In genomic region chr16:27595993-27596392, GRCh38 we compare ENCODE assay signal across 17 cellular contexts. TPM values are rescaled to one million over a fixed set of nuclear protein-coding genes. Genes with fewer than 3 reads are reported as not detected.
A peak's percentile ranks its signal among the peaks of the same experiment; 100 is the strongest.
DNase-seq lines count a peak whose midpoint lies in the region; FAIRE-seq and TF ChIP-seq lines count a peak whose summit lies in the region.
"Had no signal": no experiment of that assay in that cellular context is flagged by ENCODE, and none has a peak within 500 bp of the region (broad histone marks: within the 10 kb centered on the region; RNA-seq: fewer than 3 reads in every experiment).

No MANE protein-coding gene starts in this region.

- no peak overlapping the region for H3K4me3 ChIP-seq in fibroblast of pulmonary artery (replicated peaks; ENCODE audit: low read depth, low read length)
- H3K4me3 ChIP-seq in kidney (ENCODE audit: low read length in 2 of 2) = no peak overlapping the region
- H3K4me3 ChIP-seq: A549 had no signal

- FAIRE-seq in kidney (lab: Jason Lieb, UNC) = no peak
- FAIRE-seq: A549 had no signal

- H4K8ac ChIP-seq in H9 (replicated peaks; ENCODE audit: insufficient read length, low read depth, low read length) = no peak overlapping the region

- peaks cover 15 to 26% of the 10 kb centered on the region in 2 experiments for H3K4me1 Mint-ChIP-seq in H9
- H3K4me1 Mint-ChIP-seq in progenitor cell of endocrine pancreas (ENCODE audit: low read depth) = peaks cover 17% of the 10 kb centered on the region
- H3K4me1 Mint-ChIP-seq: CD14-positive monocyte had no signal

- no peak overlapping the region for H2AK5ac ChIP-seq in H9 (ENCODE audit: insufficient read length, low read length)

- H3K27ac Mint-ChIP-seq in H9 (peak overlapping the region in 2 of 3 experiments; percentile 13 to 57; a peak in 3 of 7 replicates), progenitor cell of endocrine pancreas (peak overlapping the region; percentile 40)
- H3K27ac Mint-ChIP-seq: CD14-positive monocyte had no signal

- H3K4me3 Mint-ChIP-seq in H9 (no peak overlapping the region; a peak in 2 of 5 replicates), progenitor cell of endocrine pancreas (ENCODE audit: low read depth) (no peak overlapping the region)
- H3K4me3 Mint-ChIP-seq: CD14-positive monocyte had no signal

- no peak overlapping the region for H3K4me2 ChIP-seq in H9 (ENCODE audit: insufficient read depth, insufficient read length, low read length)
- H3K4me2 ChIP-seq: A549 had no signal

- no peak overlapping the region for H3K23ac ChIP-seq in H9 (ENCODE audit: insufficient read length, low read depth, low read length)

- no peak overlapping the region for H3K14ac ChIP-seq in H9 (ENCODE audit: insufficient read depth, low read length)

- DNase-seq in H9 = no peak
- peak; percentile 58 for DNase-seq in fibroblast of pulmonary artery (ENCODE audit: low read depth)
- DNase-seq in progenitor cell of endocrine pancreas (ENCODE audit: low spot score, unreplicated experiment) = no peak
- no peak for DNase-seq in kidney
- no peak for DNase-seq in stimulated activated CD4-positive, alpha-beta T cell treated with anti-CD3 and anti-CD28 coated beads, Interleukin-12 subunit alpha, Interleukin-12 subunit beta, amount 100 ng/mL, for 4 hours
- no peak for DNase-seq in amniotic stem cell (lab: John Stamatoyannopoulos, UW)
- DNase-seq in cerebellar nuclear complex (lab: John Stamatoyannopoulos, UW) = no peak
- DNase-seq: MV-4-11; NCI-H1417 treated with DMSO at 0.1 percent for 48 hours; NCI-H2029; NCI-H2227 treated with DMSO at 0.1 percent for 48 hours; NCI-H526; NK-92 treated with Interleukin-12 subunit alpha and Interleukin-12 subunit beta, amount 100 ng/mL, for 24 hours; PC-3 had no signal

- H4K5ac ChIP-seq in H9 (ENCODE audit: insufficient read length, low read depth, low read length) = no peak overlapping the region

- H3K36me3 Mint-ChIP-seq in H9 (ENCODE audit: insufficient read depth in 1 of 3, low read depth in 3 of 3) = no peaks in the 10 kb centered on the region
- H3K36me3 Mint-ChIP-seq in progenitor cell of endocrine pancreas (ENCODE audit: insufficient read depth) = peaks cover 3% of the 10 kb centered on the region

- no peak overlapping the region for H2BK120ac ChIP-seq in H9 (ENCODE audit: low read depth, low read length, poor library complexity, severe bottlenecking)

- intact Hi-C loops in kidney (cut with DNase I) = no loop called here

- no peaks in the 10 kb centered on the region for H3K79me2 ChIP-seq in H9 (ENCODE audit: insufficient read depth, low read length)

- H3K36me3 ChIP-seq in kidney (ENCODE audit: control insufficient read depth in 1 of 2, insufficient read depth in 2 of 2, low read length in 2 of 2) = no peaks in the 10 kb centered on the region

- H3K4me1 ChIP-seq in H9 (ENCODE audit: insufficient read depth, low read length) (no peaks in the 10 kb centered on the region; the same call in 1 of the 2 replicates), kidney (ENCODE audit: control insufficient read depth in 1 of 2, insufficient read depth in 1 of 2, low read depth in 1 of 2, low read length in 2 of 2) (peaks cover 0 to 7% of the 10 kb centered on the region in 2 donors)
- H3K4me1 ChIP-seq: A549 had no signal

- H3K56ac ChIP-seq in H9 (ENCODE audit: insufficient read length, low read depth, low read length) = no peak overlapping the region

- H3K4ac ChIP-seq in H9 (ENCODE audit: low read depth, low read length) = no peak overlapping the region

- H4K91ac ChIP-seq in H9 (ENCODE audit: insufficient read length, low read depth, low read length) = no peak overlapping the region

- no peak overlapping the region for H2BK12ac ChIP-seq in H9 (ENCODE audit: insufficient read length, low read depth, low read length)

- H3K18ac ChIP-seq in H9 (ENCODE audit: insufficient read length, low read depth, low read length) = no peak overlapping the region

- H3K9me3 ChIP-seq in H9 (ENCODE audit: control insufficient read depth, low read depth, low read length) = no peaks in the 10 kb centered on the region
- H3K9me3 ChIP-seq in kidney (ENCODE audit: control insufficient read depth in 1 of 2, low read length in 2 of 2) = no peaks in the 10 kb centered on the region
- H3K9me3 ChIP-seq: A549 had no signal

- TF ChIP-seq CTCF in H9 (conservative IDR thresholded peaks at IDR 0.05) (no peak), VCaP (conservative IDR thresholded peaks at IDR 0.05) (no peak), fibroblast of pulmonary artery (IDR thresholded peaks at IDR 0.05; ENCODE audit: low read length, missing control alignments) (no peak), progenitor cell of endocrine pancreas (IDR thresholded peaks at IDR 0.05; ENCODE audit: unreplicated experiment) (no peak), kidney (IDR thresholded peaks at IDR 0.05; ENCODE audit: borderline replicate concordance, extremely low read depth, insufficient read depth) (no peak)

- H3K27me3 Mint-ChIP-seq in H9 (ENCODE audit: low read depth) (no peaks in the 10 kb centered on the region; the same call in 1 of the 2 replicates), progenitor cell of endocrine pancreas (no peaks in the 10 kb centered on the region)

- no peaks in the 10 kb centered on the region for H4K20me1 ChIP-seq in H9 (ENCODE audit: control insufficient read depth, insufficient read depth, insufficient read length)

- H2BK5ac ChIP-seq in H9 (ENCODE audit: insufficient read length, low read length) = no peak overlapping the region

- H3K9me3 Mint-ChIP-seq in H9 (no peaks in the 10 kb centered on the region), progenitor cell of endocrine pancreas (ENCODE audit: low read depth) (no peaks in the 10 kb centered on the region)

- H3K79me1 ChIP-seq in H9 (ENCODE audit: insufficient read depth, low read depth, low read length, poor library complexity, severe bottlenecking) = no peaks in the 10 kb centered on the region

- WGBS in H9 (ENCODE audit: extremely low coverage, insufficient read length, low lambda C conversion rate) = no CpG with 5 or more reads among the region's 6 CpGs

- H3K23me2 ChIP-seq in H9 (ENCODE audit: insufficient read length, low read depth, low read length, poor library complexity, severe bottlenecking) = no peaks in the 10 kb centered on the region

- H3K9ac ChIP-seq in H9 (ENCODE audit: extremely low read depth, insufficient read length, low read length) = no peak overlapping the region
- H3K9ac ChIP-seq in kidney (ENCODE audit: low read length in 2 of 2) = no peak overlapping the region

- H2BK15ac ChIP-seq in H9 (ENCODE audit: low read depth, low read length) = no peak overlapping the region

- H3K27ac ChIP-seq in H9 (ENCODE audit: insufficient read length, low read depth, low read length) (no peak overlapping the region), VCaP (peak overlapping the region; percentile 57), kidney (ENCODE audit: low read depth in 2 of 2, low read length in 2 of 2) (no peak overlapping the region)
- H3K27ac ChIP-seq: A549 had no signal

- no peaks in the 10 kb centered on the region for H3K27me3 ChIP-seq in H9 (ENCODE audit: insufficient read depth, low read length)

- H2AFZ ChIP-seq in H9 (ENCODE audit: low read length) = no peak overlapping the region

- H3T11ph ChIP-seq in H9 (ENCODE audit: low read length) = no peak overlapping the region

- H2BK20ac ChIP-seq in H9 (ENCODE audit: low read depth, low read length, poor library complexity, severe bottlenecking) = no peak overlapping the region

RNA-seq across cellular contexts. Expression of gene KATNIP, which starts 46.0 kb away (rescaled TPM):
- total RNA-seq in H9 (2021) (13.2 and 15.1 TPM in 2 replicates), progenitor cell of endocrine pancreas (48.1 and 48.7 TPM in 2 replicates), kidney (40.2 TPM)
- 4.0 TPM for polyA plus RNA-seq in kidney (ENCODE audit: insufficient read depth, low read depth, low replicate concordance)

RNA-seq across cellular contexts. Expression of gene GTF3C1, which starts 46.3 kb away (rescaled TPM):
- 113 TPM in 2 replicates for total RNA-seq in H9 (2021)
- 105 and 106 TPM in 2 replicates for total RNA-seq in progenitor cell of endocrine pancreas
- 59.0 TPM for total RNA-seq in kidney
- polyA plus RNA-seq in kidney (ENCODE audit: insufficient read depth, low read depth, low replicate concordance) = 81.7 TPM
